Comparison of ENCODE assay signal across 18 cellular contexts in genomic region chr3:8328971-8329370, GRCh38.
DNase-seq lines count a peak whose midpoint lies in the region; ATAC-seq and TF ChIP-seq lines count a peak whose summit lies in the region.
"Had no signal": no experiment of that assay in that cellular context is flagged by ENCODE, and none has a peak within 500 bp of the region (broad histone marks: within the 10 kb centered on the region; RNA-seq: fewer than 3 reads in every experiment).

No MANE protein-coding gene starts in this region.

- no peak overlapping the region for H3K27ac ChIP-seq in ovary
- H3K27ac ChIP-seq: C4-2B, heart right ventricle had no signal

- no peak for TF ChIP-seq EP300 in ovary (IDR thresholded peaks at IDR 0.05)

- H3K27me3 Mint-ChIP-seq in endothelial cell (ENCODE audit: unreplicated experiment), result no peaks in the 10 kb centered on the region
- H3K27me3 Mint-ChIP-seq: type B pancreatic cell had no signal

- H3K27ac Mint-ChIP-seq in endothelial cell (ENCODE audit: unreplicated experiment), result no peak overlapping the region
- H3K27ac Mint-ChIP-seq: activated T-helper 2 cell treated with anti-CD3 and anti-CD28 coated beads, Interferon-gamma antibody, Interleukin-2, Interleukin-4, amounts not matched to agents 10 μg/mL and 5 μg/mL and 100 μg/mL, durations not matched to agents 14 hours and 24 hours and 36 hours; type B pancreatic cell had no signal

- H3K9me3 ChIP-seq in ovary, result no peaks in the 10 kb centered on the region
- H3K9me3 ChIP-seq: heart right ventricle had no signal

- TF ChIP-seq POLR2A in ovary (IDR thresholded peaks at IDR 0.05), result no peak

- WGBS in ovary, 3 donors, result 62 to 81% (median 79%) methylated on average over 3 of the region's 3 CpGs

- H3K36me3 Mint-ChIP-seq in endothelial cell (ENCODE audit: low read depth, unreplicated experiment), result no peaks in the 10 kb centered on the region
- H3K36me3 Mint-ChIP-seq: type B pancreatic cell had no signal

- H3K27me3 ChIP-seq in ovary, result no peaks in the 10 kb centered on the region
- H3K27me3 ChIP-seq: heart right ventricle had no signal

- DNase-seq in NCI-H146 (lab: John Stamatoyannopoulos, UW) (peak; percentile 2), NCI-H146 treated with DMSO at 0.1 percent for 48 hours (lab: John Stamatoyannopoulos, UW; ENCODE audit: unreplicated experiment) (no peak), NCI-H748 (lab: John Stamatoyannopoulos, UW; ENCODE audit: unreplicated experiment) (peak; percentile 88), astrocyte of the hippocampus (ENCODE audit: low read depth, low spot score) (peak; percentile 13), retina (peak; percentile 43), endothelial cell (ENCODE audit: low spot score) (no peak), ovary (no peak)
- DNase-seq: 8988T; activated CD8-positive, alpha-beta memory T cell treated with anti-CD3 and anti-CD28 coated beads for 24 hours; cerebellar nuclear complex; heart right ventricle; NCI-H2171; Right ventricle myocardium superior had no signal

- no peaks in the 10 kb centered on the region for H3K4me1 ChIP-seq in ovary (ENCODE audit: insufficient read depth)

- intact Hi-C loops in ovary (cut with DNase I), result no loop called here

- no peaks in the 10 kb centered on the region for H3K9me3 Mint-ChIP-seq in endothelial cell (ENCODE audit: unreplicated experiment)
- H3K9me3 Mint-ChIP-seq: activated T-helper 2 cell treated with anti-CD3 and anti-CD28 coated beads, Interferon-gamma antibody, Interleukin-2, Interleukin-4, amounts not matched to agents 10 μg/mL and 5 μg/mL and 100 μg/mL, durations not matched to agents 14 hours and 24 hours and 36 hours had no signal

- peaks cover 9% of the 10 kb centered on the region for H3K4me1 Mint-ChIP-seq in endothelial cell (ENCODE audit: unreplicated experiment)

- ATAC-seq in GM18907 (IDR thresholded peaks at IDR 0.05; ENCODE audit: unreplicated experiment), result no peak
- ATAC-seq: HCT116 had no signal

- no peak overlapping the region for H3K4me3 Mint-ChIP-seq in endothelial cell (ENCODE audit: unreplicated experiment)
- H3K4me3 Mint-ChIP-seq: type B pancreatic cell had no signal

- H3K4me3 ChIP-seq in ovary, result no peak overlapping the region
- H3K4me3 ChIP-seq: heart right ventricle had no signal

- H3K36me3 ChIP-seq in ovary, result no peaks in the 10 kb centered on the region
- H3K36me3 ChIP-seq: heart right ventricle had no signal

- TF ChIP-seq CTCF in endothelial cell (IDR thresholded peaks at IDR 0.05; ENCODE audit: unreplicated experiment), result no peak
- no peak for TF ChIP-seq CTCF in ovary (IDR thresholded peaks at IDR 0.05)

Comparison
In these comparisons a context has a peak if more than half of its experiments do, and no peak if none do; other contexts are left out.
1. DNase-seq: peak in NCI-H146 (single experiment), NCI-H748 (single experiment), astrocyte of the hippocampus (single experiment) and retina (single experiment); none in NCI-H146 treated with DMSO at 0.1 percent for 48 hours (single experiment), endothelial cell (single experiment) and ovary (0 of 5).